Comparison of ENCODE assay signal across 10 cellular contexts in genomic region chr7:156156734-156157408, GRCh38.
DNase-seq lines count a peak whose midpoint lies in the region; ATAC-seq, FAIRE-seq and TF ChIP-seq lines count a peak whose summit lies in the region.
"Had no signal": no experiment of that assay in that cellular context is flagged by ENCODE, and none has a peak within 500 bp of the region (broad histone marks: within the 10 kb centered on the region; RNA-seq: fewer than 3 reads in every experiment).

No MANE protein-coding gene starts in this region.

- no peak overlapping the region for H3K27ac ChIP-seq in astrocyte (ENCODE audit: low read depth, low read length)

- intact Hi-C loops in Caco-2 (cut with micrococcal nuclease; ENCODE audit: unreplicated experiment): loop anchor here (1.0 to 5.0 kb wide), 2 partner anchors 345 to 360 kb away; partner anchors contain the start of gene SHH

- POLR2A ChIA-PET in Caco-2 (lab: Charles Lee): no interaction called here

- CTCF ChIA-PET in Caco-2 (lab: Charles Lee): no interaction called here

- FAIRE-seq in astrocyte (lab: Jason Lieb, UNC): no peak
- FAIRE-seq: GM12891 had no signal

- no peak for ATAC-seq in GM21528 (IDR thresholded peaks at IDR 0.05; ENCODE audit: low FRiP score, unreplicated experiment)

- H3K9me3 Mint-ChIP-seq in Caco-2 (ENCODE audit: unreplicated experiment): peaks cover 8% of the 10 kb centered on the region
- H3K9me3 Mint-ChIP-seq in astrocyte (ENCODE audit: unreplicated experiment): peaks cover 2% of the 10 kb centered on the region

- H3K4me2 ChIP-seq in astrocyte (ENCODE audit: low read length): no peak overlapping the region

- no peak overlapping the region for H3K27ac Mint-ChIP-seq in Caco-2 (ENCODE audit: unreplicated experiment)
- H3K27ac Mint-ChIP-seq in astrocyte (ENCODE audit: unreplicated experiment): no peak overlapping the region

- H3K36me3 ChIP-seq in Caco-2 (ENCODE audit: control insufficient read depth, insufficient read depth, low read length) (no peaks in the 10 kb centered on the region), astrocyte (ENCODE audit: insufficient read depth, low read length) (no peaks in the 10 kb centered on the region)

- DNase-seq in Caco-2 (peak; percentile 42 to 57), HuH-7.5 (ENCODE audit: low spot score) (peak; percentile 61), astrocyte (ENCODE audit: low read depth) (peak; percentile 14), myocyte (ENCODE audit: low read depth) (peak; percentile 16), GDM1 (lab: John Stamatoyannopoulos, UW) (no peak), mucosa of gallbladder (ENCODE audit: low spot score) (no peak), NCI-H1417 treated with DMSO at 0.1 percent for 48 hours (lab: John Stamatoyannopoulos, UW) (no peak)
- DNase-seq: midbrain had no signal

- H3K4me1 Mint-ChIP-seq in Caco-2 (ENCODE audit: low read depth, unreplicated experiment): peaks cover 7% of the 10 kb centered on the region
- no peaks in the 10 kb centered on the region for H3K4me1 Mint-ChIP-seq in astrocyte (ENCODE audit: low read depth, unreplicated experiment)

- H3K9me3 ChIP-seq in Caco-2 (no peaks in the 10 kb centered on the region; the same call in 1 of the 2 replicates), astrocyte (ENCODE audit: insufficient read depth, low read depth, low read length) (no peaks in the 10 kb centered on the region)

- peaks cover 6% of the 10 kb centered on the region for H3K36me3 Mint-ChIP-seq in Caco-2 (ENCODE audit: insufficient read depth, unreplicated experiment)
- H3K36me3 Mint-ChIP-seq in astrocyte (ENCODE audit: low read depth, unreplicated experiment): no peaks in the 10 kb centered on the region

- no peaks in the 10 kb centered on the region for H3K79me2 ChIP-seq in astrocyte (ENCODE audit: insufficient read depth, low read length)

- no peak overlapping the region for H3K4me3 ChIP-seq in Caco-2 (ENCODE audit: low read depth, low read length)
- no peak overlapping the region for H3K4me3 ChIP-seq in astrocyte (ENCODE audit: insufficient read depth, low read depth, low read length)

- TF ChIP-seq CTCF in Caco-2 (IDR thresholded peaks at IDR 0.05; ENCODE audit: insufficient read depth in 1 of 2, low read depth in 1 of 2, low read length in 1 of 2, severe bottlenecking in 1 of 2, unreplicated experiment in 1 of 2): peak in 1 of 2 experiments; percentile 36
- peak; percentile 35 for TF ChIP-seq CTCF in astrocyte (IDR thresholded peaks at IDR 0.05; ENCODE audit: insufficient read depth, low read depth, low read length)

- H3K27me3 Mint-ChIP-seq in Caco-2 (ENCODE audit: insufficient read depth, unreplicated experiment) (no peaks in the 10 kb centered on the region), astrocyte (ENCODE audit: low read depth, unreplicated experiment) (peaks cover 35% of the 10 kb centered on the region)

- H3K4me1 ChIP-seq in Caco-2 (no peaks in the 10 kb centered on the region; the same call in 1 of the 2 replicates), astrocyte (ENCODE audit: insufficient read depth, low read length) (no peaks in the 10 kb centered on the region)

- no peak overlapping the region for H3K9ac ChIP-seq in astrocyte (ENCODE audit: low read length)

- H4K20me1 ChIP-seq in astrocyte (ENCODE audit: insufficient read depth, low read length): no peaks in the 10 kb centered on the region

- no peak overlapping the region for H2AFZ ChIP-seq in astrocyte (ENCODE audit: low read depth, low read length)

- no peaks in the 10 kb centered on the region for H3K27me3 ChIP-seq in Caco-2 (replicated peaks; ENCODE audit: control insufficient read depth, insufficient read depth, low read length)
- peaks cover 2% of the 10 kb centered on the region for H3K27me3 ChIP-seq in astrocyte (ENCODE audit: insufficient read depth, low read length)

- BruUV-seq in Caco-2 (replicated peaks; lab: Mats Ljungman, UMichigan): no TSS peak

- H3K4me3 Mint-ChIP-seq in Caco-2 (ENCODE audit: unreplicated experiment) (no peak overlapping the region), astrocyte (ENCODE audit: unreplicated experiment) (no peak overlapping the region)

Comparison
In these comparisons a context has a peak if more than half of its experiments do, and no peak if none do; other contexts are left out.
1. DNase-seq: peak in Caco-2 (2 of 2), HuH-7.5 (single experiment), astrocyte (single experiment) and myocyte (single experiment); none in GDM1 (single experiment), mucosa of gallbladder (single experiment) and NCI-H1417 treated with DMSO at 0.1 percent for 48 hours (single experiment).